24 cellular contexts compared by ENCODE assay signal in genomic region chr4:133450813-133451212, GRCh38.
"Had no signal": no experiment of that assay in that cellular context is flagged by ENCODE, and none has a peak within 500 bp of the region (broad histone marks: within the 10 kb centered on the region; RNA-seq: fewer than 3 reads in every experiment).

No MANE protein-coding gene starts in this region.

- H3K9me3 ChIP-seq: colonic mucosa, esophagus squamous epithelium, gastrocnemius medialis, heart right ventricle, left ventricle myocardium inferior, lower lobe of right lung, mucosa of descending colon had no signal

- DNase-seq: colonic mucosa; cortex of kidney; effector CD8-positive, alpha-beta T cell; effector memory CD8-positive, alpha-beta T cell; endodermal cell; erythroblast; esophagus squamous epithelium; foreskin fibroblast; foreskin melanocyte; gastrocnemius medialis; glutamatergic neuron; head of caudate nucleus; heart right ventricle; hippocampal formation; kidney glomerular epithelial cell; left colon; left ventricle myocardium inferior; lower lobe of right lung; mesenchymal stem cell had no signal

- H3K4me1 ChIP-seq: colonic mucosa, esophagus squamous epithelium, gastrocnemius medialis, heart right ventricle, left ventricle myocardium inferior, lower lobe of right lung had no signal

- H3K27me3 ChIP-seq: colonic mucosa, esophagus squamous epithelium, gastrocnemius medialis, heart right ventricle had no signal

- H3K36me3 ChIP-seq: colonic mucosa, esophagus squamous epithelium, gastrocnemius medialis, heart right ventricle, left ventricle myocardium inferior, lower lobe of right lung had no signal

- H3K27ac ChIP-seq: colonic mucosa, epithelial cell of prostate, esophagus squamous epithelium, gastrocnemius medialis, heart right ventricle, left ventricle myocardium inferior, lower lobe of right lung had no signal

- H3K4me3 ChIP-seq: colonic mucosa, esophagus squamous epithelium, gastrocnemius medialis, heart right ventricle, left ventricle myocardium inferior, lower lobe of right lung, mucosa of descending colon had no signal

- FAIRE-seq: endometrium, islet of Langerhans, keratinocyte had no signal
